Comparison of ENCODE assay signal across 27 cellular contexts in genomic region chr20:33727806-33728205, GRCh38.
"Had no signal": no experiment of that assay in that cellular context is flagged by ENCODE, and none has a peak within 500 bp of the region (broad histone marks: within the 10 kb centered on the region; RNA-seq: fewer than 3 reads in every experiment).

No MANE protein-coding gene starts in this region.

- H3K9me3 Mint-ChIP-seq: naive thymus-derived CD8-positive, alpha-beta T cell; neural crest cell; stimulated activated effector memory CD8-positive, alpha-beta T cell treated with anti-CD3 and anti-CD28 coated beads, Interleukin-12 subunit alpha, Interleukin-12 subunit beta, amount 100 ng/mL, for 72 hours had no signal

- H3K9me3 ChIP-seq: esophagus muscularis mucosa, gastroesophageal sphincter, heart left ventricle, left lung, prostate gland, right atrium auricular region, sigmoid colon, stomach, thyroid gland, upper lobe of left lung had no signal

- H3K27ac ChIP-seq: dorsolateral prefrontal cortex, esophagus muscularis mucosa, foreskin keratinocyte, gastroesophageal sphincter, heart left ventricle, hepatocyte, left lung, prostate gland, right atrium auricular region, sigmoid colon, stomach, thyroid gland had no signal

- H3K4me3 Mint-ChIP-seq: naive thymus-derived CD8-positive, alpha-beta T cell; stimulated activated effector memory CD8-positive, alpha-beta T cell treated with anti-CD3 and anti-CD28 coated beads, Interleukin-12 subunit alpha, Interleukin-12 subunit beta, amount 100 ng/mL, for 72 hours had no signal

- H3K4me3 ChIP-seq: dorsolateral prefrontal cortex, esophagus muscularis mucosa, gastroesophageal sphincter, heart left ventricle, hepatocyte, left lung, prostate gland, right atrium auricular region, sigmoid colon, stomach, thyroid gland, upper lobe of left lung had no signal

- H3K79me2 ChIP-seq: hepatocyte had no signal

- H3K27ac Mint-ChIP-seq: stimulated activated effector memory CD8-positive, alpha-beta T cell treated with anti-CD3 and anti-CD28 coated beads, Interleukin-12 subunit alpha, Interleukin-12 subunit beta, amount 100 ng/mL, for 72 hours had no signal

- H3K27me3 Mint-ChIP-seq: naive thymus-derived CD8-positive, alpha-beta T cell had no signal

- FAIRE-seq: endothelial cell of umbilical vein, urothelium cell line had no signal

- H2AFZ ChIP-seq: hepatocyte had no signal

- H3K4me1 ChIP-seq: foreskin keratinocyte, prostate gland had no signal

- DNase-seq: cerebellar nuclear complex; cortex of kidney; dorsolateral prefrontal cortex; effector CD4-positive, alpha-beta T cell; foreskin keratinocyte; heart left ventricle; left cardiac atrium; left lung; mesendoderm; naive thymus-derived CD8-positive, alpha-beta T cell; nucleus accumbens; sigmoid colon; stimulated activated CD4-positive, alpha-beta T cell treated with anti-CD3 and anti-CD28 coated beads, Interleukin-2, amount 100 ng/mL, for 24 hours; stimulated activated CD4-positive, alpha-beta T cell treated with anti-CD3 and anti-CD28 coated beads, Interleukin-4, amount 100 ng/mL, for 24 hours; stimulated activated naive CD4-positive, alpha-beta T cell treated with Interleukin-2 at 50 U/mL for 16 hours; stomach; thyroid gland; upper lobe of left lung had no signal

- H3K36me3 ChIP-seq: esophagus muscularis mucosa, gastroesophageal sphincter, heart left ventricle, left lung, prostate gland, right atrium auricular region, sigmoid colon, stomach, thyroid gland, upper lobe of left lung had no signal

- H3K4me2 ChIP-seq: hepatocyte had no signal

- ATAC-seq: foreskin keratinocyte; gastroesophageal sphincter; heart left ventricle; left cardiac atrium; left lung; naive thymus-derived CD8-positive, alpha-beta T cell; stimulated activated effector memory CD8-positive, alpha-beta T cell treated with anti-CD3 and anti-CD28 coated beads, Interleukin-12 subunit alpha, Interleukin-12 subunit beta, amount 100 ng/mL, for 72 hours had no signal

- H3K36me3 Mint-ChIP-seq: naive thymus-derived CD8-positive, alpha-beta T cell had no signal

- H3K27me3 ChIP-seq: dorsolateral prefrontal cortex, esophagus muscularis mucosa, foreskin keratinocyte, gastroesophageal sphincter, heart left ventricle, hepatocyte, left lung, right atrium auricular region, sigmoid colon, stomach, thyroid gland, upper lobe of left lung had no signal
